ENCODE assay signal across 3 cellular contexts in the genomic region with DNA sequence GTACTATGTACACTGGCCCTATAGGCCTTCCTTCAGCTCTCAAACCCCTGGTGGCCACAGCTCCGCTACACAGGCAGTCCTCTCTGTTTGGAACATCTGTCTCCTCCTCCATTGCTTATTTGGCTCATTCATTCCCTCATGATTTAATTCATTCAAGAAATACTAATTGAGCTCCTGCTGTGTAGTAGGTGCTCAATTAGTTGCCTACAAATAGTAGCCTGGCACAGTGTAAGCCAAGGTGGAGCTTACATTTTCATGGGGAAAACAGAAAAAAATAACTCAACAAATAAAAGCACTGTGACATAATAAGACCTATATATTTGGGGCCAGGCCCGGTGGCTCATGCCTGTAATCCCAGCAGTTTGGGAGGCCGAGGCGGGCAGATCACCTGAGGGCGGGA.
TF ChIP-seq lines count a peak whose summit lies in the region.

No MANE protein-coding gene starts in this region.

TF ChIP-seq in GM23338, 12 proteins besides CTCF, POLR2A, EP300 and RAD21 (continued from another document):
- TF ChIP-seq, protein P1, sequence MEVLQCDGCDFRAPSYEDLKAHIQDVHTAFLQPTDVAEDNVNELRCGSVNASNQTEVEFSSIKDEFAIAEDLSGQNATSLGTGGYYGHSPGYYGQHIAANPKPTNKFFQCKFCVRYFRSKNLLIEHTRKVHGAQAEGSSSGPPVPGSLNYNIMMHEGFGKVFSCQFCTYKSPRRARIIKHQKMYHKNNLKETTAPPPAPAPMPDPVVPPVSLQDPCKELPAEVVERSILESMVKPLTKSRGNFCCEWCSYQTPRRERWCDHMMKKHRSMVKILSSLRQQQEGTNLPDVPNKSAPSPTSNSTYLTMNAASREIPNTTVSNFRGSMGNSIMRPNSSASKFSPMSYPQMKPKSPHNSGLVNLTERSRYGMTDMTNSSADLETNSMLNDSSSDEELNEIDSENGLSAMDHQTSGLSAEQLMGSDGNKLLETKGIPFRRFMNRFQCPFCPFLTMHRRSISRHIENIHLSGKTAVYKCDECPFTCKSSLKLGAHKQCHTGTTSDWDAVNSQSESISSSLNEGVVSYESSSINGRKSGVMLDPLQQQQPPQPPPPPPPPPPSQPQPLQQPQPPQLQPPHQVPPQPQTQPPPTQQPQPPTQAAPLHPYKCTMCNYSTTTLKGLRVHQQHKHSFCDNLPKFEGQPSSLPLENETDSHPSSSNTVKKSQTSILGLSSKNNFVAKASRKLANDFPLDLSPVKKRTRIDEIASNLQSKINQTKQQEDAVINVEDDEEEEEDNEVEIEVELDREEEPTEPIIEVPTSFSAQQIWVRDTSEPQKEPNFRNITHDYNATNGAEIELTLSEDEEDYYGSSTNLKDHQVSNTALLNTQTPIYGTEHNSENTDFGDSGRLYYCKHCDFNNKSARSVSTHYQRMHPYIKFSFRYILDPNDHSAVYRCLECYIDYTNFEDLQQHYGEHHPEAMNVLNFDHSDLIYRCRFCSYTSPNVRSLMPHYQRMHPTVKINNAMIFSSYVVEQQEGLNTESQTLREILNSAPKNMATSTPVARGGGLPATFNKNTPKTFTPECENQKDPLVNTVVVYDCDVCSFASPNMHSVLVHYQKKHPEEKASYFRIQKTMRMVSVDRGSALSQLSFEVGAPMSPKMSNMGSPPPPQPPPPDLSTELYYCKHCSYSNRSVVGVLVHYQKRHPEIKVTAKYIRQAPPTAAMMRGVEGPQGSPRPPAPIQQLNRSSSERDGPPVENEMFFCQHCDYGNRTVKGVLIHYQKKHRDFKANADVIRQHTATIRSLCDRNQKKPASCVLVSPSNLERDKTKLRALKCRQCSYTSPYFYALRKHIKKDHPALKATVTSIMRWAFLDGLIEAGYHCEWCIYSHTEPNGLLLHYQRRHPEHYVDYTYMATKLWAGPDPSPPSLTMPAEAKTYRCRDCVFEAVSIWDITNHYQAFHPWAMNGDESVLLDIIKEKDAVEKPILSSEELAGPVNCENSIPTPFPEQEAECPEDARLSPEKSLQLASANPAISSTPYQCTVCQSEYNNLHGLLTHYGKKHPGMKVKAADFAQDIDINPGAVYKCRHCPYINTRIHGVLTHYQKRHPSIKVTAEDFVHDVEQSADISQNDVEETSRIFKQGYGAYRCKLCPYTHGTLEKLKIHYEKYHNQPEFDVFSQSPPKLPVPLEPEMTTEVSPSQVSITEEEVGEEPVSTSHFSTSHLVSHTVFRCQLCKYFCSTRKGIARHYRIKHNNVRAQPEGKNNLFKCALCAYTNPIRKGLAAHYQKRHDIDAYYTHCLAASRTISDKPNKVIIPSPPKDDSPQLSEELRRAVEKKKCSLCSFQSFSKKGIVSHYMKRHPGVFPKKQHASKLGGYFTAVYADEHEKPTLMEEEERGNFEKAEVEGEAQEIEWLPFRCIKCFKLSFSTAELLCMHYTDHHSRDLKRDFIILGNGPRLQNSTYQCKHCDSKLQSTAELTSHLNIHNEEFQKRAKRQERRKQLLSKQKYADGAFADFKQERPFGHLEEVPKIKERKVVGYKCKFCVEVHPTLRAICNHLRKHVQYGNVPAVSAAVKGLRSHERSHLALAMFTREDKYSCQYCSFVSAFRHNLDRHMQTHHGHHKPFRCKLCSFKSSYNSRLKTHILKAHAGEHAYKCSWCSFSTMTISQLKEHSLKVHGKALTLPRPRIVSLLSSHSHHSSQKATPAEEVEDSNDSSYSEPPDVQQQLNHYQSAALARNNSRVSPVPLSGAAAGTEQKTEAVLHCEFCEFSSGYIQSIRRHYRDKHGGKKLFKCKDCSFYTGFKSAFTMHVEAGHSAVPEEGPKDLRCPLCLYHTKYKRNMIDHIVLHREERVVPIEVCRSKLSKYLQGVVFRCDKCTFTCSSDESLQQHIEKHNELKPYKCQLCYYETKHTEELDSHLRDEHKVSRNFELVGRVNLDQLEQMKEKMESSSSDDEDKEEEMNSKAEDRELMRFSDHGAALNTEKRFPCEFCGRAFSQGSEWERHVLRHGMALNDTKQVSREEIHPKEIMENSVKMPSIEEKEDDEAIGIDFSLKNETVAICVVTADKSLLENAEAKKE (CRISPR knock-in tag; IDR thresholded peaks at IDR 0.05), result no peak

TF ChIP-seq in HCT116, 20 proteins besides CTCF, POLR2A, EP300 and RAD21 (continued from another document):
- TF ChIP-seq, protein P2, sequence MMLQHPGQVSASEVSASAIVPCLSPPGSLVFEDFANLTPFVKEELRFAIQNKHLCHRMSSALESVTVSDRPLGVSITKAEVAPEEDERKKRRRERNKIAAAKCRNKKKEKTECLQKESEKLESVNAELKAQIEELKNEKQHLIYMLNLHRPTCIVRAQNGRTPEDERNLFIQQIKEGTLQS (IDR thresholded peaks at IDR 0.05), result no peak
- TF ChIP-seq POLR2AphosphoS5 (IDR thresholded peaks at IDR 0.05; ENCODE audit: low read depth, low read length) (no peak), MAX (IDR thresholded peaks at IDR 0.05) (no peak), ZBTB33 (IDR thresholded peaks at IDR 0.05; ENCODE audit: extremely low read depth, insufficient replicate concordance, low read length) (no peak), SP1 (IDR thresholded peaks at IDR 0.05; ENCODE audit: low read depth) (no peak), ZFX (IDR thresholded peaks at IDR 0.05) (no peak), EZH2 (IDR thresholded peaks at IDR 0.05) (no peak), CEBPB (IDR thresholded peaks at IDR 0.05; ENCODE audit: low read depth) (no peak), EGR1 (IDR thresholded peaks at IDR 0.05; ENCODE audit: low read depth) (no peak), REST (IDR thresholded peaks at IDR 0.05; ENCODE audit: low read depth) (no peak), SRF (IDR thresholded peaks at IDR 0.05; ENCODE audit: low read depth) (no peak), TCF7L2 (IDR thresholded peaks at IDR 0.05; ENCODE audit: borderline replicate concordance, extremely low read depth, insufficient read depth, insufficient read length) (no peak), EZH2phosphoT487 (IDR thresholded peaks at IDR 0.05; ENCODE audit: borderline replicate concordance) (no peak)

TF ChIP-seq in WTC11, 78 proteins besides CTCF, POLR2A, EP300 and RAD21:
- TF ChIP-seq, protein P3, sequence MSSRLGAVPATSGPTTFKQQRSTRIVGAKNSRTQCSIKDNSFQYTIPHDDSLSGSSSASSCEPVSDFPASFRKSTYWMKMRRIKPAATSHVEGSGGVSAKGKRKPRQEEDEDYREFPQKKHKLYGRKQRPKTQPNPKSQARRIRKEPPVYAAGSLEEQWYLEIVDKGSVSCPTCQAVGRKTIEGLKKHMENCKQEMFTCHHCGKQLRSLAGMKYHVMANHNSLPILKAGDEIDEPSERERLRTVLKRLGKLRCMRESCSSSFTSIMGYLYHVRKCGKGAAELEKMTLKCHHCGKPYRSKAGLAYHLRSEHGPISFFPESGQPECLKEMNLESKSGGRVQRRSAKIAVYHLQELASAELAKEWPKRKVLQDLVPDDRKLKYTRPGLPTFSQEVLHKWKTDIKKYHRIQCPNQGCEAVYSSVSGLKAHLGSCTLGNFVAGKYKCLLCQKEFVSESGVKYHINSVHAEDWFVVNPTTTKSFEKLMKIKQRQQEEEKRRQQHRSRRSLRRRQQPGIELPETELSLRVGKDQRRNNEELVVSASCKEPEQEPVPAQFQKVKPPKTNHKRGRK (CRISPR knock-in tag; IDR thresholded peaks at IDR 0.05; ENCODE audit: borderline replicate concordance), result no peak
- TF ChIP-seq ZNF416 (CRISPR knock-in tag; IDR thresholded peaks at IDR 0.05) (no peak), ELF4 (CRISPR knock-in tag; IDR thresholded peaks at IDR 0.05; ENCODE audit: low read depth) (no peak), HMGA2 (CRISPR knock-in tag; IDR thresholded peaks at IDR 0.05) (no peak), ZNF138 (CRISPR knock-in tag; conservative IDR thresholded peaks at IDR 0.05) (no peak), FOXK1 (CRISPR knock-in tag; IDR thresholded peaks at IDR 0.05) (no peak), ZNF317 (CRISPR knock-in tag; IDR thresholded peaks at IDR 0.05; ENCODE audit: borderline replicate concordance, low read depth) (no peak), ZNF121 (CRISPR knock-in tag; IDR thresholded peaks at IDR 0.05) (no peak), SMAD4 (CRISPR knock-in tag; IDR thresholded peaks at IDR 0.05) (no peak), ETV6 (CRISPR knock-in tag; IDR thresholded peaks at IDR 0.05) (no peak), TEAD1 (CRISPR knock-in tag; IDR thresholded peaks at IDR 0.05) (no peak), MXD4 (CRISPR knock-in tag; IDR thresholded peaks at IDR 0.05; ENCODE audit: borderline replicate concordance) (no peak), JUN (CRISPR knock-in tag; IDR thresholded peaks at IDR 0.05) (no peak), NFYB (CRISPR knock-in tag; conservative IDR thresholded peaks at IDR 0.05; ENCODE audit: low read depth) (no peak), ATF1 (CRISPR knock-in tag; IDR thresholded peaks at IDR 0.05) (no peak)
- TF ChIP-seq, protein P4, sequence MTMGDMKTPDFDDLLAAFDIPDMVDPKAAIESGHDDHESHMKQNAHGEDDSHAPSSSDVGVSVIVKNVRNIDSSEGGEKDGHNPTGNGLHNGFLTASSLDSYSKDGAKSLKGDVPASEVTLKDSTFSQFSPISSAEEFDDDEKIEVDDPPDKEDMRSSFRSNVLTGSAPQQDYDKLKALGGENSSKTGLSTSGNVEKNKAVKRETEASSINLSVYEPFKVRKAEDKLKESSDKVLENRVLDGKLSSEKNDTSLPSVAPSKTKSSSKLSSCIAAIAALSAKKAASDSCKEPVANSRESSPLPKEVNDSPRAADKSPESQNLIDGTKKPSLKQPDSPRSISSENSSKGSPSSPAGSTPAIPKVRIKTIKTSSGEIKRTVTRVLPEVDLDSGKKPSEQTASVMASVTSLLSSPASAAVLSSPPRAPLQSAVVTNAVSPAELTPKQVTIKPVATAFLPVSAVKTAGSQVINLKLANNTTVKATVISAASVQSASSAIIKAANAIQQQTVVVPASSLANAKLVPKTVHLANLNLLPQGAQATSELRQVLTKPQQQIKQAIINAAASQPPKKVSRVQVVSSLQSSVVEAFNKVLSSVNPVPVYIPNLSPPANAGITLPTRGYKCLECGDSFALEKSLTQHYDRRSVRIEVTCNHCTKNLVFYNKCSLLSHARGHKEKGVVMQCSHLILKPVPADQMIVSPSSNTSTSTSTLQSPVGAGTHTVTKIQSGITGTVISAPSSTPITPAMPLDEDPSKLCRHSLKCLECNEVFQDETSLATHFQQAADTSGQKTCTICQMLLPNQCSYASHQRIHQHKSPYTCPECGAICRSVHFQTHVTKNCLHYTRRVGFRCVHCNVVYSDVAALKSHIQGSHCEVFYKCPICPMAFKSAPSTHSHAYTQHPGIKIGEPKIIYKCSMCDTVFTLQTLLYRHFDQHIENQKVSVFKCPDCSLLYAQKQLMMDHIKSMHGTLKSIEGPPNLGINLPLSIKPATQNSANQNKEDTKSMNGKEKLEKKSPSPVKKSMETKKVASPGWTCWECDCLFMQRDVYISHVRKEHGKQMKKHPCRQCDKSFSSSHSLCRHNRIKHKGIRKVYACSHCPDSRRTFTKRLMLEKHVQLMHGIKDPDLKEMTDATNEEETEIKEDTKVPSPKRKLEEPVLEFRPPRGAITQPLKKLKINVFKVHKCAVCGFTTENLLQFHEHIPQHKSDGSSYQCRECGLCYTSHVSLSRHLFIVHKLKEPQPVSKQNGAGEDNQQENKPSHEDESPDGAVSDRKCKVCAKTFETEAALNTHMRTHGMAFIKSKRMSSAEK (CRISPR knock-in tag; IDR thresholded peaks at IDR 0.05; ENCODE audit: borderline replicate concordance), result no peak
- TF ChIP-seq, protein P5, sequence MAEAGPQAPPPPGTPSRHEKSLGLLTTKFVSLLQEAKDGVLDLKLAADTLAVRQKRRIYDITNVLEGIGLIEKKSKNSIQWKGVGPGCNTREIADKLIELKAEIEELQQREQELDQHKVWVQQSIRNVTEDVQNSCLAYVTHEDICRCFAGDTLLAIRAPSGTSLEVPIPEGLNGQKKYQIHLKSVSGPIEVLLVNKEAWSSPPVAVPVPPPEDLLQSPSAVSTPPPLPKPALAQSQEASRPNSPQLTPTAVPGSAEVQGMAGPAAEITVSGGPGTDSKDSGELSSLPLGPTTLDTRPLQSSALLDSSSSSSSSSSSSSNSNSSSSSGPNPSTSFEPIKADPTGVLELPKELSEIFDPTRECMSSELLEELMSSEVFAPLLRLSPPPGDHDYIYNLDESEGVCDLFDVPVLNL (CRISPR knock-in tag; IDR thresholded peaks at IDR 0.05; ENCODE audit: borderline replicate concordance, low read depth), result no peak
